ENCODE assay signal across 20 cellular contexts in genomic region chr5:58074222-58074621, GRCh38.
DNase-seq lines count a peak whose midpoint lies in the region; ATAC-seq and TF ChIP-seq lines count a peak whose summit lies in the region.
"Had no signal": no experiment of that assay in that cellular context is flagged by ENCODE, and none has a peak within 500 bp of the region (broad histone marks: within the 10 kb centered on the region; RNA-seq: fewer than 3 reads in every experiment).

No MANE protein-coding gene starts in this region.

- H3F3A ChIP-seq in PC-9 (ENCODE audit: insufficient read depth, low read depth): 0 out of 2 replicates have a peak, but pooled peaks cover 5% of the 10 kb centered on the region
- H3F3A ChIP-seq in neural cell (ENCODE audit: insufficient read depth, low read length, poor library complexity, severe bottlenecking): peaks cover 17% of the 10 kb centered on the region

- H3K4me3 Mint-ChIP-seq in stimulated activated memory B cell treated with anti-CD40 and anti-IgM and Interleukin-4, amounts not matched to agents 10 μg/mL and 1 μg/mL and 100 μg/mL, for 72 hours: no peak overlapping the region
- H3K4me3 Mint-ChIP-seq: CD4-positive, alpha-beta T cell; IgD-negative memory B cell had no signal

- no peaks in the 10 kb centered on the region for H3K36me3 Mint-ChIP-seq in stimulated activated memory B cell treated with anti-CD40 and anti-IgM and Interleukin-4, amounts not matched to agents 10 μg/mL and 1 μg/mL and 100 μg/mL, for 72 hours
- H3K36me3 Mint-ChIP-seq: IgD-negative memory B cell had no signal

- H2AFZ ChIP-seq in PC-9 (no peak overlapping the region), neural cell (ENCODE audit: low read depth, low read length) (no peak overlapping the region)

- no peak for ATAC-seq in HG03175 (IDR thresholded peaks at IDR 0.05; ENCODE audit: unreplicated experiment)
- ATAC-seq in stimulated activated memory B cell treated with anti-CD40 and anti-IgM and Interleukin-4, amounts not matched to agents 10 μg/mL and 1 μg/mL and 100 μg/mL, for 72 hours: no peak

- H4K20me1 ChIP-seq in PC-9 (ENCODE audit: insufficient read depth) (no peaks in the 10 kb centered on the region), neural cell (ENCODE audit: insufficient read depth) (no peaks in the 10 kb centered on the region)
- H4K20me1 ChIP-seq: BLaER1 had no signal

- H3K9me3 ChIP-seq in PC-9 (ENCODE audit: insufficient read depth, low read depth) (peaks cover 14% of the 10 kb centered on the region), neural cell (ENCODE audit: low read length) (no peaks in the 10 kb centered on the region)
- H3K9me3 ChIP-seq: Peyer's patch, SJSA1 had no signal

- H3K4me3 ChIP-seq in PC-9: no peak overlapping the region
- no peak overlapping the region for H3K4me3 ChIP-seq in neural cell (ENCODE audit: low read length)
- H3K4me3 ChIP-seq: BLaER1, Peyer's patch, SJSA1 had no signal

- no peaks in the 10 kb centered on the region for H3K27me3 Mint-ChIP-seq in stimulated activated memory B cell treated with anti-CD40 and anti-IgM and Interleukin-4, amounts not matched to agents 10 μg/mL and 1 μg/mL and 100 μg/mL, for 72 hours
- H3K27me3 Mint-ChIP-seq: CD4-positive, alpha-beta T cell had no signal

- no peak for TF ChIP-seq EP300 in neural cell (conservative IDR thresholded peaks at IDR 0.05; ENCODE audit: poor library complexity, severe bottlenecking)

- DNase-seq in HEK293T (ENCODE audit: extremely low spot score): no peak
- no peak for DNase-seq in PC-9
- DNase-seq in NCI-H82 (lab: John Stamatoyannopoulos, UW): no peak
- DNase-seq: CD4-positive, alpha-beta T cell; COR-L47; DMS79 treated with DMSO at 0.1 percent for 48 hours; H7; NCI-H1417 treated with DMSO at 0.1 percent for 48 hours; NCI-H187; NCI-H2107; NCI-H446 treated with DMSO at 0.1 percent for 48 hours; Peyer's patch; T-helper 1 cell had no signal

- H3K27ac Mint-ChIP-seq in stimulated activated memory B cell treated with anti-CD40 and anti-IgM and Interleukin-4, amounts not matched to agents 10 μg/mL and 1 μg/mL and 100 μg/mL, for 72 hours: no peak overlapping the region
- H3K27ac Mint-ChIP-seq: CD4-positive, alpha-beta T cell; IgD-negative memory B cell had no signal

- TF ChIP-seq CTCF in 22Rv1 (IDR thresholded peaks at IDR 0.05) (no peak), PC-9 (conservative IDR thresholded peaks at IDR 0.05) (no peak), neural cell (IDR thresholded peaks at IDR 0.05; ENCODE audit: poor library complexity, severe bottlenecking) (no peak)

- CTCF ChIA-PET in HEK293T (lab: Yijun Ruan, JAX): no interaction called here
- CTCF ChIA-PET in PC-9 (lab: Charles Lee): no interaction called here

- H3K27me3 ChIP-seq in PC-9 (ENCODE audit: insufficient read depth, low read depth): no peaks in the 10 kb centered on the region
- H3K27me3 ChIP-seq in neural cell (ENCODE audit: insufficient read depth, low read depth, low read length): no peaks in the 10 kb centered on the region
- H3K27me3 ChIP-seq: BLaER1, SJSA1 had no signal

- intact Hi-C loops in PC-9 (cut with micrococcal nuclease; ENCODE audit: unreplicated experiment): no loop called here

- H3K27ac ChIP-seq in 22Rv1 (peak overlapping the region; percentile 33), PC-9 (no peak overlapping the region), neural cell (ENCODE audit: low read length) (peak overlapping the region; percentile 83)
- H3K27ac ChIP-seq: BLaER1, Peyer's patch, SJSA1 had no signal

- no peak overlapping the region for H3K9ac ChIP-seq in neural cell (ENCODE audit: low read length)
- H3K9ac ChIP-seq: BLaER1 had no signal

- H3K9me3 Mint-ChIP-seq in stimulated activated memory B cell treated with anti-CD40 and anti-IgM and Interleukin-4, amounts not matched to agents 10 μg/mL and 1 μg/mL and 100 μg/mL, for 72 hours: no peaks in the 10 kb centered on the region
- H3K9me3 Mint-ChIP-seq: CD4-positive, alpha-beta T cell; IgD-negative memory B cell had no signal

- no peaks in the 10 kb centered on the region for H3K4me1 Mint-ChIP-seq in stimulated activated memory B cell treated with anti-CD40 and anti-IgM and Interleukin-4, amounts not matched to agents 10 μg/mL and 1 μg/mL and 100 μg/mL, for 72 hours

- BruUV-seq in PC-9 (replicated peaks; lab: Mats Ljungman, UMichigan): no TSS peak

- H3K9me2 ChIP-seq in PC-9 (ENCODE audit: insufficient read depth) (no peaks in the 10 kb centered on the region), neural cell (ENCODE audit: insufficient read depth, low read length) (no peaks in the 10 kb centered on the region)

- 0 out of 2 replicates have a peak, but pooled peaks cover 5% of the 10 kb centered on the region for H3K36me3 ChIP-seq in PC-9 (ENCODE audit: low read depth)
- no peaks in the 10 kb centered on the region for H3K36me3 ChIP-seq in neural cell (ENCODE audit: insufficient read depth, low read length)
- H3K36me3 ChIP-seq: BLaER1, Peyer's patch, SJSA1 had no signal

- 0 out of 2 replicates have a peak overlapping the region, but pooled peaks have one; percentile 8 for H3K4me2 ChIP-seq in PC-9
- no peak overlapping the region for H3K4me2 ChIP-seq in neural cell (ENCODE audit: low read length)
- H3K4me2 ChIP-seq: BLaER1 had no signal

- POLR2A ChIA-PET in HEK293T (lab: Yijun Ruan, JAX): no interaction called here
- POLR2A ChIA-PET in PC-9 (lab: Charles Lee; ENCODE audit: unreplicated experiment): interaction anchor here (0.6 kb wide), 1 partner anchor 71 kb away, joined by 3 read pairs; no protein-coding TSS in a partner anchor

- no peaks in the 10 kb centered on the region for H3K79me2 ChIP-seq in PC-9 (ENCODE audit: low read depth)
- no peaks in the 10 kb centered on the region for H3K79me2 ChIP-seq in neural cell (replicated peaks; ENCODE audit: insufficient read depth, low read length)

- H3K4me1 ChIP-seq in PC-9 (replicated peaks; ENCODE audit: insufficient read depth): peaks cover 23% of the 10 kb centered on the region
- H3K4me1 ChIP-seq: BLaER1, Peyer's patch had no signal

- no peak for TF ChIP-seq RAD21 in neural cell (conservative IDR thresholded peaks at IDR 0.05)

TF ChIP-seq in HEK293T, 16 proteins besides CTCF, POLR2A, EP300 and RAD21:
- TF ChIP-seq ARNT (IDR thresholded peaks at IDR 0.05) (0 out of 2 replicates have a peak, but pooled peaks have one; percentile 11), TARDBP (IDR thresholded peaks at IDR 0.05) (no peak), ZNF384 (IDR thresholded peaks at IDR 0.05) (peak; percentile 71; the same call in 1 of the 2 replicates), PKNOX1 (IDR thresholded peaks at IDR 0.05) (peak; percentile 71)

TF ChIP-seq in neural cell, 6 proteins besides CTCF, POLR2A, EP300 and RAD21:
- TF ChIP-seq SMC3 (conservative IDR thresholded peaks at IDR 0.05; ENCODE audit: poor library complexity): no peak
- no peak for TF ChIP-seq MXI1 (conservative IDR thresholded peaks at IDR 0.05; ENCODE audit: poor library complexity, severe bottlenecking)
- TF ChIP-seq, protein P1, sequence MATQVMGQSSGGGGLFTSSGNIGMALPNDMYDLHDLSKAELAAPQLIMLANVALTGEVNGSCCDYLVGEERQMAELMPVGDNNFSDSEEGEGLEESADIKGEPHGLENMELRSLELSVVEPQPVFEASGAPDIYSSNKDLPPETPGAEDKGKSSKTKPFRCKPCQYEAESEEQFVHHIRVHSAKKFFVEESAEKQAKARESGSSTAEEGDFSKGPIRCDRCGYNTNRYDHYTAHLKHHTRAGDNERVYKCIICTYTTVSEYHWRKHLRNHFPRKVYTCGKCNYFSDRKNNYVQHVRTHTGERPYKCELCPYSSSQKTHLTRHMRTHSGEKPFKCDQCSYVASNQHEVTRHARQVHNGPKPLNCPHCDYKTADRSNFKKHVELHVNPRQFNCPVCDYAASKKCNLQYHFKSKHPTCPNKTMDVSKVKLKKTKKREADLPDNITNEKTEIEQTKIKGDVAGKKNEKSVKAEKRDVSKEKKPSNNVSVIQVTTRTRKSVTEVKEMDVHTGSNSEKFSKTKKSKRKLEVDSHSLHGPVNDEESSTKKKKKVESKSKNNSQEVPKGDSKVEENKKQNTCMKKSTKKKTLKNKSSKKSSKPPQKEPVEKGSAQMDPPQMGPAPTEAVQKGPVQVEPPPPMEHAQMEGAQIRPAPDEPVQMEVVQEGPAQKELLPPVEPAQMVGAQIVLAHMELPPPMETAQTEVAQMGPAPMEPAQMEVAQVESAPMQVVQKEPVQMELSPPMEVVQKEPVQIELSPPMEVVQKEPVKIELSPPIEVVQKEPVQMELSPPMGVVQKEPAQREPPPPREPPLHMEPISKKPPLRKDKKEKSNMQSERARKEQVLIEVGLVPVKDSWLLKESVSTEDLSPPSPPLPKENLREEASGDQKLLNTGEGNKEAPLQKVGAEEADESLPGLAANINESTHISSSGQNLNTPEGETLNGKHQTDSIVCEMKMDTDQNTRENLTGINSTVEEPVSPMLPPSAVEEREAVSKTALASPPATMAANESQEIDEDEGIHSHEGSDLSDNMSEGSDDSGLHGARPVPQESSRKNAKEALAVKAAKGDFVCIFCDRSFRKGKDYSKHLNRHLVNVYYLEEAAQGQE (IDR thresholded peaks at IDR 0.05; ENCODE audit: borderline replicate concordance): no peak
- no peak for TF ChIP-seq TAF1 (IDR thresholded peaks at IDR 0.05; ENCODE audit: low read depth)
- TF ChIP-seq EZH2 (IDR thresholded peaks at IDR 0.05; ENCODE audit: borderline replicate concordance, insufficient read depth, low read length, poor library complexity, severe bottlenecking): no peak
- no peak for TF ChIP-seq POLR2AphosphoS5 (IDR thresholded peaks at IDR 0.05)
